ENCODE assay signal across 10 cellular contexts in genomic region chr17:65047939-65048338, GRCh38. TPM values are rescaled to one million over a fixed set of nuclear protein-coding genes. Genes with fewer than 3 reads are reported as not detected.
DNase-seq lines count a peak whose midpoint lies in the region; ATAC-seq and TF ChIP-seq lines count a peak whose summit lies in the region.
"Had no signal": no experiment of that assay in that cellular context is flagged by ENCODE, and none has a peak within 500 bp of the region (broad histone marks: within the 10 kb centered on the region; RNA-seq: fewer than 3 reads in every experiment).

No MANE protein-coding gene starts in this region.

- H3K9ac ChIP-seq in duodenal mucosa (ENCODE audit: low read depth in 1 of 2, low read length in 2 of 2): peak overlapping the region in 1 of 2 donors; percentile 22
- H3K9ac ChIP-seq in SK-N-SH: no peak overlapping the region

- H3K4me3 Mint-ChIP-seq in CD4-positive, CD25-positive, alpha-beta regulatory T cell: peak overlapping the region; percentile 11 to 80 (median 54)
- H3K4me3 Mint-ChIP-seq in natural killer cell treated with Interleukin-12 subunit alpha and Interleukin-12 subunit beta and Interleukin-15 and Interleukin-18, amount 100 ng/mL, for 72 hours: no peak overlapping the region

- peaks cover 0 to 2% (median 0%) of the 10 kb centered on the region in 7 donors for H3K9me3 Mint-ChIP-seq in CD4-positive, CD25-positive, alpha-beta regulatory T cell
- H3K9me3 Mint-ChIP-seq in natural killer cell treated with Interleukin-12 subunit alpha and Interleukin-12 subunit beta and Interleukin-15 and Interleukin-18, amount 100 ng/mL, for 72 hours: no peaks in the 10 kb centered on the region

- DNase-seq in CD4-positive, CD25-positive, alpha-beta regulatory T cell: no peak
- peak; percentile 54 to 77 for DNase-seq in NOMO-1 (lab: John Stamatoyannopoulos, UW; ENCODE audit: unreplicated experiment in 2 of 2)
- no peak for DNase-seq in natural killer cell treated with Interleukin-12 subunit alpha and Interleukin-12 subunit beta and Interleukin-15 and Interleukin-18, amount 100 ng/mL, for 72 hours (ENCODE audit: low spot score)
- no peak for DNase-seq in NCI-H2107 treated with DMSO at 0.1 percent for 48 hours (lab: John Stamatoyannopoulos, UW; ENCODE audit: unreplicated experiment)
- no peak for DNase-seq in NCI-H2107 (lab: John Stamatoyannopoulos, UW)
- DNase-seq in NCI-H510A (lab: John Stamatoyannopoulos, UW): no peak
- DNase-seq in SK-N-SH: no peak
- DNase-seq: mesendoderm, NCI-H526 had no signal

- no peak for ATAC-seq in CD4-positive, CD25-positive, alpha-beta regulatory T cell (ENCODE audit: low read depth in 2 of 2)
- ATAC-seq in natural killer cell treated with Interleukin-12 subunit alpha and Interleukin-12 subunit beta and Interleukin-15 and Interleukin-18, amount 100 ng/mL, for 72 hours: peak; percentile 57 to 70

- no peaks in the 10 kb centered on the region for H3K27me3 Mint-ChIP-seq in CD4-positive, CD25-positive, alpha-beta regulatory T cell
- no peaks in the 10 kb centered on the region for H3K27me3 Mint-ChIP-seq in natural killer cell treated with Interleukin-12 subunit alpha and Interleukin-12 subunit beta and Interleukin-15 and Interleukin-18, amount 100 ng/mL, for 72 hours

- H3F3A ChIP-seq in SK-N-SH (replicated peaks; ENCODE audit: insufficient read depth): peaks cover 18% of the 10 kb centered on the region

- H4K20me1 ChIP-seq in SK-N-SH (ENCODE audit: insufficient read depth): peaks cover 66% of the 10 kb centered on the region

- TF ChIP-seq RAD21 in SK-N-SH (IDR thresholded peaks at IDR 0.05; ENCODE audit: low read length): no peak

- no peaks in the 10 kb centered on the region for H3K9me2 ChIP-seq in SK-N-SH

- peaks cover 49% of the 10 kb centered on the region for H3K36me3 ChIP-seq in CD4-positive, CD25-positive, alpha-beta regulatory T cell (ENCODE audit: control insufficient read depth, insufficient read depth, low read length)
- H3K36me3 ChIP-seq in duodenal mucosa (ENCODE audit: control insufficient read depth in 1 of 2, insufficient read depth in 2 of 2, low read length in 2 of 2): peaks cover 12 to 46% of the 10 kb centered on the region in 2 donors
- H3K36me3 ChIP-seq in SK-N-SH (replicated peaks in 1 of 2; ENCODE audit: control insufficient read depth in 1 of 2, insufficient read depth in 2 of 2, low read length in 1 of 2): peaks cover 41 to 82% of the 10 kb centered on the region in 2 experiments

- POLR2A ChIA-PET in SK-N-SH (lab: Yijun Ruan, JAX): interaction anchor here (1.3 kb wide), 1 partner anchor 9 kb away, joined by 3 read pairs; the partner anchor contains the start of gene GNA13

- CTCF ChIA-PET in SK-N-SH (lab: Yijun Ruan, JAX): interaction anchor here (0.7 to 1.8 kb wide), 7 partner anchors 10 to 89 kb away, joined by 3 to 5 read pairs (median 4); partner anchors contain the start of gene RGS9

- TF ChIP-seq CTCF in SK-N-SH (IDR thresholded peaks at IDR 0.05): no peak

- peaks cover 72% of the 10 kb centered on the region for H3K4me1 ChIP-seq in CD4-positive, CD25-positive, alpha-beta regulatory T cell (ENCODE audit: control insufficient read depth, insufficient read depth, low read length, poor library complexity, severe bottlenecking)
- peaks cover 21 to 36% of the 10 kb centered on the region in 2 donors for H3K4me1 ChIP-seq in duodenal mucosa (ENCODE audit: control insufficient read depth in 1 of 2, insufficient read depth in 2 of 2, low read length in 2 of 2)
- no peaks in the 10 kb centered on the region for H3K4me1 ChIP-seq in SK-N-SH (ENCODE audit: control insufficient read depth in 1 of 2, insufficient read depth in 2 of 2, low read depth in 1 of 2, low read length in 1 of 2)

- no peak overlapping the region for H3K4me2 ChIP-seq in SK-N-SH

- no peaks in the 10 kb centered on the region for H3K9me3 ChIP-seq in CD4-positive, CD25-positive, alpha-beta regulatory T cell (ENCODE audit: control insufficient read depth in 2 of 2, low read length in 2 of 2)
- H3K9me3 ChIP-seq in duodenal mucosa (ENCODE audit: control insufficient read depth in 1 of 2, low read length in 2 of 2) (no peaks in the 10 kb centered on the region), SK-N-SH (0 out of 2 replicates have a peak, but pooled peaks cover 4% of the 10 kb centered on the region)

- H2AFZ ChIP-seq in SK-N-SH (ENCODE audit: low read depth): no peak overlapping the region

- WGBS in SK-N-SH (ENCODE audit: low lambda C conversion rate): 97% methylated on average over 2 of the region's 2 CpGs

- H3K27me3 ChIP-seq in CD4-positive, CD25-positive, alpha-beta regulatory T cell (ENCODE audit: control insufficient read depth, insufficient read depth, low read length): no peaks in the 10 kb centered on the region
- H3K27me3 ChIP-seq in duodenal mucosa (ENCODE audit: control insufficient read depth in 1 of 2, insufficient read depth in 2 of 2, low read length in 2 of 2) (no peaks in the 10 kb centered on the region), SK-N-SH (ENCODE audit: insufficient read depth) (no peaks in the 10 kb centered on the region)

- peaks cover 100% of the 10 kb centered on the region for H3K79me2 ChIP-seq in SK-N-SH (ENCODE audit: insufficient read depth)

- H3K4me1 Mint-ChIP-seq in CD4-positive, CD25-positive, alpha-beta regulatory T cell: peaks cover 40 to 93% (median 70%) of the 10 kb centered on the region in 4 donors
- H3K4me1 Mint-ChIP-seq in natural killer cell treated with Interleukin-12 subunit alpha and Interleukin-12 subunit beta and Interleukin-15 and Interleukin-18, amount 100 ng/mL, for 72 hours (ENCODE audit: low read depth in 2 of 2): peaks cover 42 to 55% of the 10 kb centered on the region in 2 donors

- H3K27ac ChIP-seq in CD4-positive, CD25-positive, alpha-beta regulatory T cell (ENCODE audit: insufficient read depth, low read length, poor library complexity, severe bottlenecking): peak overlapping the region; percentile 67
- H3K27ac ChIP-seq in duodenal mucosa (ENCODE audit: low read depth, low read length) (peak overlapping the region; percentile 74), SK-N-SH (ENCODE audit: low read depth in 2 of 2, low read length in 1 of 2) (no peak overlapping the region)

- H3K36me3 Mint-ChIP-seq in CD4-positive, CD25-positive, alpha-beta regulatory T cell: peaks cover 44% of the 10 kb centered on the region
- H3K36me3 Mint-ChIP-seq in natural killer cell treated with Interleukin-12 subunit alpha and Interleukin-12 subunit beta and Interleukin-15 and Interleukin-18, amount 100 ng/mL, for 72 hours: peaks cover 25% of the 10 kb centered on the region

- peak overlapping the region; percentile 8 to 71 (median 49) for H3K27ac Mint-ChIP-seq in CD4-positive, CD25-positive, alpha-beta regulatory T cell
- peak overlapping the region; percentile 53 to 75 for H3K27ac Mint-ChIP-seq in natural killer cell treated with Interleukin-12 subunit alpha and Interleukin-12 subunit beta and Interleukin-15 and Interleukin-18, amount 100 ng/mL, for 72 hours

- H3K4me3 ChIP-seq in CD4-positive, CD25-positive, alpha-beta regulatory T cell (ENCODE audit: low read depth, low read length): peak overlapping the region; percentile 65
- H3K4me3 ChIP-seq in duodenal mucosa (ENCODE audit: low read depth in 1 of 2, low read length in 2 of 2) (no peak overlapping the region), SK-N-SH (ENCODE audit: low read depth in 2 of 2, low read length in 1 of 2) (no peak overlapping the region)

- no peak for TF ChIP-seq EP300 in SK-N-SH (IDR thresholded peaks at IDR 0.05; ENCODE audit: borderline replicate concordance in 1 of 2, low read depth in 1 of 2, low read length in 1 of 2)

TF ChIP-seq in SK-N-SH, 30 proteins besides CTCF, POLR2A, EP300 and RAD21 (continues in another document):
- TF ChIP-seq NFIC (IDR thresholded peaks at IDR 0.05; ENCODE audit: borderline replicate concordance): no peak
- no peak for TF ChIP-seq ELF1 (IDR thresholded peaks at IDR 0.05)
- TF ChIP-seq FOSL2 (IDR thresholded peaks at IDR 0.05; ENCODE audit: borderline replicate concordance, low read depth): no peak
- TF ChIP-seq TAF1 (IDR thresholded peaks at IDR 0.05; ENCODE audit: borderline replicate concordance, low read depth, low read length): no peak
- TF ChIP-seq FOXJ3 (CRISPR knock-in tag; IDR thresholded peaks at IDR 0.05): no peak
- TF ChIP-seq POLR2AphosphoS5 (IDR thresholded peaks at IDR 0.05; ENCODE audit: low read depth, low read length): no peak
- no peak for TF ChIP-seq GABPA (IDR thresholded peaks at IDR 0.05; ENCODE audit: low read depth)
- no peak for TF ChIP-seq NRF1 (IDR thresholded peaks at IDR 0.05; ENCODE audit: low read depth, low read length)
- TF ChIP-seq ZBTB33 (IDR thresholded peaks at IDR 0.05; ENCODE audit: borderline replicate concordance, low read depth): no peak

RNA-seq across cellular contexts. Expression of gene GNA13, which starts 8.6 kb away (rescaled TPM):
- total RNA-seq in CD4-positive, CD25-positive, alpha-beta regulatory T cell: 127 TPM
- polyA plus RNA-seq in CD4-positive, CD25-positive, alpha-beta regulatory T cell: 10 to 100 TPM; 51.4 to 58.0 (median 53.3) TPM
- total RNA-seq in natural killer cell treated with Interleukin-12 subunit alpha and Interleukin-12 subunit beta and Interleukin-15 and Interleukin-18, amount 100 ng/mL, for 72 hours: 10 to 100 TPM; 59.3 to 65.3 TPM
- polyA plus RNA-seq in SK-N-SH (2012; rRNA removed): 14.5 and 19.0 TPM in 2 replicates
- 23.4 and 24.8 TPM in 2 replicates for polyA plus RNA-seq in SK-N-SH (2012; cell fraction: cytosol; rRNA removed)
- polyA plus RNA-seq in SK-N-SH (2012; cell fraction: nucleus; rRNA removed): 6.3 and 13.2 TPM in 2 replicates

Comparison
In these comparisons a context has a peak if more than half of its experiments do, and no peak if none do; other contexts are left out.
1. ATAC-seq: peak in natural killer cell treated with Interleukin-12 subunit alpha and Interleukin-12 subunit beta and Interleukin-15 and Interleukin-18, amount 100 ng/mL, for 72 hours (2 of 2); none in CD4-positive, CD25-positive, alpha-beta regulatory T cell (0 of 2).
2. DNase-seq: peak in NOMO-1 (2 of 2); none in CD4-positive, CD25-positive, alpha-beta regulatory T cell (0 of 3), natural killer cell treated with Interleukin-12 subunit alpha and Interleukin-12 subunit beta and Interleukin-15 and Interleukin-18, amount 100 ng/mL, for 72 hours (single experiment), NCI-H2107 treated with DMSO at 0.1 percent for 48 hours (single experiment), NCI-H2107 (single experiment), NCI-H510A (single experiment) and SK-N-SH (single experiment).
3. H3K27ac ChIP-seq: peak in CD4-positive, CD25-positive, alpha-beta regulatory T cell (single experiment) and duodenal mucosa (single experiment); none in SK-N-SH (0 of 2).